ENCODE assay signal across 1 cellular context in the genomic region with DNA sequence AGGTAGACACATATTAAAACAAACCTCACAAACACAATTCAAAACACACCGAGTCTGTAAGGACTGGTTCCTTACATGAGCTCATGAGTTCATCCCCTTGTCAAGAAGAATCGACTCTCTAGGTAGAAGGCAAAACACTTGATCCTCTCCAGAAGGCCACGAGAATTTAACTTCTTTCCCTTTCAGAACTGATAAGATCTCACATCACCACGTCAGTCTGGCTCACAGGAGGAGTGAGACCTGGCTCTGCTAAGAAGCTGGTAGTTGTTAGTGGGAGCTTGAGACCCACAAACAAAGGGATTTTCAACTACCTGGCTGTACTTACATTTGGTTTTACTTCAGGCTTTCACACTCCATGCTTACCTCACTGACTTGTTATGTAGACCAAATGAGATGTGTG.
TF ChIP-seq lines count a peak whose summit lies in the region.

No MANE protein-coding gene starts in this region.

TF ChIP-seq in SK-N-SH, 30 proteins besides CTCF, POLR2A, EP300 and RAD21 (continued from another document):
- TF ChIP-seq, protein P1, sequence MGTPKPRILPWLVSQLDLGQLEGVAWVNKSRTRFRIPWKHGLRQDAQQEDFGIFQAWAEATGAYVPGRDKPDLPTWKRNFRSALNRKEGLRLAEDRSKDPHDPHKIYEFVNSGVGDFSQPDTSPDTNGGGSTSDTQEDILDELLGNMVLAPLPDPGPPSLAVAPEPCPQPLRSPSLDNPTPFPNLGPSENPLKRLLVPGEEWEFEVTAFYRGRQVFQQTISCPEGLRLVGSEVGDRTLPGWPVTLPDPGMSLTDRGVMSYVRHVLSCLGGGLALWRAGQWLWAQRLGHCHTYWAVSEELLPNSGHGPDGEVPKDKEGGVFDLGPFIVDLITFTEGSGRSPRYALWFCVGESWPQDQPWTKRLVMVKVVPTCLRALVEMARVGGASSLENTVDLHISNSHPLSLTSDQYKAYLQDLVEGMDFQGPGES (IDR thresholded peaks at IDR 0.05; ENCODE audit: low read depth, low read length): no peak
- TF ChIP-seq RCOR1 (IDR thresholded peaks at IDR 0.05; ENCODE audit: low read length): no peak
- TF ChIP-seq MEF2A (IDR thresholded peaks at IDR 0.05; ENCODE audit: borderline replicate concordance, low read depth): no peak
- no peak for TF ChIP-seq YY1 (IDR thresholded peaks at IDR 0.05; ENCODE audit: low read depth)
- no peak for TF ChIP-seq GABPA (IDR thresholded peaks at IDR 0.05; ENCODE audit: low read depth)
